In the genomic region with DNA sequence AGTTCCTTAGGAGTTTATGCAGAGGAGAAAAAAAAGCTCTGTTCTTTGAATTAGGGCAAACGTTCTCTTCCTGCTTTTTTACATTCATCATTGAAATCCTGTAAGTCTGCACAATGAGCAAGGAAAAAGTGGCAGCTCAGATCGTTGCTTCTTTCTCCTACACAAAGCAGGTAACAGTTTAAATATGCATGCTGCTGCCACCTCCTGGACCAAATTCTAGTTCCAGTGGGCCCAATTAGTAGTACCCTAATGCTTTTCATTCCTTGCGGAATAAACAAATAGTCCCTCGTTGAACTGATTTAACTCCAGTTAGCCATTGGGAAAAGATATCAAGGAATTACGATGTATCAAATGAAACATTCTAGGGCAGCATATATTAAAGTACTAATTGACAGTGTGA, we compare ENCODE assay signal across 1 cellular context.
TF ChIP-seq lines count a peak whose summit lies in the region.

No MANE protein-coding gene starts in this region.

TF ChIP-seq in H1, 55 proteins besides CTCF, POLR2A, EP300 and RAD21:
- TF ChIP-seq POLR2AphosphoS5 (IDR thresholded peaks at IDR 0.05; ENCODE audit: low read depth, low read length) (peak; percentile 16; the same call in 1 of the 2 replicates), RXRA (IDR thresholded peaks at IDR 0.05; ENCODE audit: insufficient read depth, low read depth, low read length) (no peak)
